ENCODE assay signal across 7 cellular contexts in the genomic region with DNA sequence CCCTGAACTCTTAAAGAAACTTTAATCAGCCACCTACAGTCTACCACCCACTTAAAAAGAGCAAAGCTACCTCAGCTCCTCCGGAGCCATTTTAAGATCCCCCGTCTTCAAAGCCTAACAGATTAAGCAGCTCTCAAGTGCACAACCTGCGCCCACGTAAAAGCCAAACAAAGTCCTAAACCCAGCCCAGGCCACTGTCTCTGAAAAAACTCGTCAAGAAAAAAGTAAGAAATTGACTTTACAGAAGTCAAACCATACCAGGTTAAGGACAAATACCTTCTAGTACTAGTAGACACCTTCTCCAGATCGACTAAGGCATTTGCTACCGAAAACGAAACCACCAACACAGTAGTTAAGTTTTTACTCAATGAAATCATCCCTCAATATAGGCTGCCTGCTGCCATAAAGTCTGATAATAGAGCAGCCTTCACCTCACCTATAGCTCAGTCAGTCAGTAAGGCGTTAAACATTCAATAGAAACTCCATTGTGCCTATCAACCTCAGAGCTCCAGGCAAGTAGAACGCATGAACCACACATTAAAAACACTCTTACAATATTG.
DNase-seq lines count a peak whose midpoint lies in the region; ATAC-seq and TF ChIP-seq lines count a peak whose summit lies in the region.
"Not testable (repeated sequence)": the region's sequence is repeated elsewhere in the genome, so short reads cannot be mapped to it uniquely, and the experiment has no call there.

No MANE protein-coding gene starts in this region.

- H3K4me3 ChIP-seq in Jurkat, Clone E6-1 (ENCODE audit: low read length), result peak overlapping the region; percentile 66
- H3K4me3 ChIP-seq in lower lobe of right lung, result peak overlapping the region; percentile 25
- H3K4me3 ChIP-seq in ovary, result peak overlapping the region; percentile 24

- peaks cover 14% of the 10 kb centered on the region for H3K4me1 Mint-ChIP-seq in dendritic cell treated with granulocyte-macrophage colony-stimulating factor and Interleukin-4, amounts not matched to agents 40 ng/mL and 50 ng/mL, for 4 days (ENCODE audit: low read depth)

- intact Hi-C loops in dendritic cell treated with granulocyte-macrophage colony-stimulating factor and Interleukin-4, amounts not matched to agents 40 ng/mL and 50 ng/mL, for 4 days (cut with micrococcal nuclease); lower lobe of right lung (cut with DNase I); ovary (cut with DNase I): not testable (repeated sequence)

- not testable (repeated sequence) for H3K36me3 ChIP-seq in lower lobe of right lung, ovary

- not testable (repeated sequence) for H3K9me3 ChIP-seq in lower lobe of right lung, ovary

- TF ChIP-seq POLR2A in ovary (IDR thresholded peaks at IDR 0.05), result not testable (repeated sequence)

- H3K27me3 Mint-ChIP-seq in dendritic cell treated with granulocyte-macrophage colony-stimulating factor and Interleukin-4, amounts not matched to agents 40 ng/mL and 50 ng/mL, for 4 days, result peaks cover 11% of the 10 kb centered on the region

- TF ChIP-seq CTCF in lower lobe of right lung (IDR thresholded peaks at IDR 0.05); ovary (IDR thresholded peaks at IDR 0.05): not testable (repeated sequence)

- H3K27ac Mint-ChIP-seq in dendritic cell treated with granulocyte-macrophage colony-stimulating factor and Interleukin-4, amounts not matched to agents 40 ng/mL and 50 ng/mL, for 4 days, result not testable (repeated sequence)

- H3K4me3 Mint-ChIP-seq in dendritic cell treated with granulocyte-macrophage colony-stimulating factor and Interleukin-4, amounts not matched to agents 40 ng/mL and 50 ng/mL, for 4 days, result peak overlapping the region; percentile 10

- H3K9me3 Mint-ChIP-seq in dendritic cell treated with granulocyte-macrophage colony-stimulating factor and Interleukin-4, amounts not matched to agents 40 ng/mL and 50 ng/mL, for 4 days, result not testable (repeated sequence)

- H3K27me3 ChIP-seq in lower lobe of right lung (ENCODE audit: low read depth); ovary: not testable (repeated sequence)

- not testable (repeated sequence) for ATAC-seq in lower lobe of right lung

- H3K4me1 ChIP-seq in lower lobe of right lung; ovary (ENCODE audit: insufficient read depth): not testable (repeated sequence)

- DNase-seq in Jurkat, Clone E6-1 (ENCODE audit: low read depth, low spot score); lower lobe of right lung: not testable (repeated sequence)
- DNase-seq in activated CD4-positive, alpha-beta T cell treated with anti-CD3 and anti-CD28 coated beads, Interleukin-2, amount 50 U/mL, for 24 hours (ENCODE audit: low read depth in 1 of 2, low spot score in 1 of 2), result peak; percentile 9 to 13
- peak; percentile 37 for DNase-seq in activated naive CD4-positive, alpha-beta T cell treated with Interleukin-2 at 50 U/mL for 16 hours
- peak in 1 of 5 donors; percentile 27 for DNase-seq in ovary
- DNase-seq in stimulated activated CD8-positive, alpha-beta memory T cell treated with anti-CD3 and anti-CD28 coated beads, Interleukin-7, amount 100 ng/mL, for 48 hours (ENCODE audit: extremely low read depth in 1 of 2, low read depth in 1 of 2), result peak; percentile 6 to 15

- H3K36me3 Mint-ChIP-seq in dendritic cell treated with granulocyte-macrophage colony-stimulating factor and Interleukin-4, amounts not matched to agents 40 ng/mL and 50 ng/mL, for 4 days (ENCODE audit: low read depth), result not testable (repeated sequence)

- 36 to 58% (median 38%) methylated on average over 10 of the region's 10 CpGs for WGBS in ovary, 3 donors

- not testable (repeated sequence) for TF ChIP-seq EP300 in ovary (IDR thresholded peaks at IDR 0.05)

- peak overlapping the region; percentile 46 for H3K27ac ChIP-seq in lower lobe of right lung
- peak overlapping the region in 1 of 2 donors; percentile 63 for H3K27ac ChIP-seq in ovary
